In genomic region chr1:9428601-9429368, GRCh38 we compare ENCODE assay signal across 1 cellular context.
A peak's percentile ranks its signal among the peaks of the same experiment; 100 is the strongest.
TF ChIP-seq lines count a peak whose summit lies in the region.

No MANE protein-coding gene starts in this region.

TF ChIP-seq in HepG2, 621 proteins besides CTCF, POLR2A, EP300 and RAD21 (continued from another document and continues in another):
- TF ChIP-seq PRDM4 (CRISPR knock-in tag; IDR thresholded peaks at IDR 0.05; ENCODE audit: borderline replicate concordance): no peak
- no peak for TF ChIP-seq ZFP1 (CRISPR knock-in tag; IDR thresholded peaks at IDR 0.05)
- no peak for TF ChIP-seq SRSF4 (IDR thresholded peaks at IDR 0.05; ENCODE audit: low read depth, low read length, poor library complexity, severe bottlenecking)
- TF ChIP-seq ZNF101 (CRISPR knock-in tag; IDR thresholded peaks at IDR 0.05; ENCODE audit: borderline replicate concordance, low read depth): no peak
- no peak for TF ChIP-seq ZNF503 (CRISPR knock-in tag; IDR thresholded peaks at IDR 0.05)
- TF ChIP-seq GFI1 (CRISPR knock-in tag; IDR thresholded peaks at IDR 0.05; ENCODE audit: borderline replicate concordance): peak; percentile 48; the same call in 1 of the 2 replicates
- peak; percentile 91 for TF ChIP-seq IRF2 (CRISPR knock-in tag; IDR thresholded peaks at IDR 0.05)
- TF ChIP-seq PHF20 (CRISPR knock-in tag; IDR thresholded peaks at IDR 0.05): peak; percentile 97
- no peak for TF ChIP-seq ARNT (IDR thresholded peaks at IDR 0.05)
- peak; percentile 69; the same call in 1 of the 2 replicates for TF ChIP-seq MIER3 (CRISPR knock-in tag; IDR thresholded peaks at IDR 0.05; ENCODE audit: borderline replicate concordance)
- no peak for TF ChIP-seq ZFAT (CRISPR knock-in tag; conservative IDR thresholded peaks at IDR 0.05)
- no peak for TF ChIP-seq MAFK (conservative IDR thresholded peaks at IDR 0.05 in 1 of 2, IDR thresholded peaks at IDR 0.05 in 1 of 2; ENCODE audit: low read length in 2 of 2)
- TF ChIP-seq ZSCAN30 (CRISPR knock-in tag; IDR thresholded peaks at IDR 0.05): no peak
- TF ChIP-seq HOXA5 (CRISPR knock-in tag; IDR thresholded peaks at IDR 0.05): peak; percentile 79
- no peak for TF ChIP-seq ZNF251 (CRISPR knock-in tag; IDR thresholded peaks at IDR 0.05)
- TF ChIP-seq LRRFIP1 (CRISPR knock-in tag; conservative IDR thresholded peaks at IDR 0.05): no peak
- TF ChIP-seq HIC2 (CRISPR knock-in tag; IDR thresholded peaks at IDR 0.05; ENCODE audit: low read depth): no peak
- no peak; the same call in 1 of the 2 replicates for TF ChIP-seq ZNF616 (CRISPR knock-in tag; IDR thresholded peaks at IDR 0.05; ENCODE audit: low read depth)
- no peak for TF ChIP-seq ZNF296 (CRISPR knock-in tag; conservative IDR thresholded peaks at IDR 0.05)
- TF ChIP-seq SP5 (CRISPR knock-in tag; IDR thresholded peaks at IDR 0.05; ENCODE audit: borderline replicate concordance, low read depth): peak; percentile 80
- peak; percentile 85; the same call in 1 of the 2 replicates for TF ChIP-seq ZNF350 (CRISPR knock-in tag; IDR thresholded peaks at IDR 0.05; ENCODE audit: borderline replicate concordance, low read depth)
- peak; percentile 82 for TF ChIP-seq ZNF629 (CRISPR knock-in tag; conservative IDR thresholded peaks at IDR 0.05)
- TF ChIP-seq HMGA1 (CRISPR knock-in tag; conservative IDR thresholded peaks at IDR 0.05): no peak
- no peak for TF ChIP-seq ZNF678 (CRISPR knock-in tag; IDR thresholded peaks at IDR 0.05)
- no peak for TF ChIP-seq ETV5 (CRISPR knock-in tag; IDR thresholded peaks at IDR 0.05; ENCODE audit: borderline replicate concordance)
- peak; percentile 46; the same call in 1 of the 2 replicates for TF ChIP-seq TMF1 (CRISPR knock-in tag; IDR thresholded peaks at IDR 0.05; ENCODE audit: low read depth)
- TF ChIP-seq POGZ (CRISPR knock-in tag; IDR thresholded peaks at IDR 0.05): peak; percentile 98
- peak; percentile 91 for TF ChIP-seq ZNF501 (CRISPR knock-in tag; IDR thresholded peaks at IDR 0.05)
- peak; percentile 84 for TF ChIP-seq HCFC1 (IDR thresholded peaks at IDR 0.05; ENCODE audit: low read depth, low read length)
- peak; percentile 60 for TF ChIP-seq YY1 (IDR thresholded peaks at IDR 0.05; ENCODE audit: insufficient read depth, insufficient replicate concordance, low read depth, low read length)
- TF ChIP-seq LBX2 (CRISPR knock-in tag; IDR thresholded peaks at IDR 0.05; ENCODE audit: borderline replicate concordance): no peak
- no peak for TF ChIP-seq IKZF1 (IDR thresholded peaks at IDR 0.05)
- TF ChIP-seq ZFP62 (CRISPR knock-in tag; IDR thresholded peaks at IDR 0.05): no peak
- TF ChIP-seq GABPA (IDR thresholded peaks at IDR 0.05; ENCODE audit: low read depth, low read length): no peak
- TF ChIP-seq GABPA (CRISPR knock-in tag; IDR thresholded peaks at IDR 0.05; ENCODE audit: low read depth): peak; percentile 1; the same call in 1 of the 2 replicates
- TF ChIP-seq NR3C1 (CRISPR knock-in tag; IDR thresholded peaks at IDR 0.05): no peak
- TF ChIP-seq ZNF563 (CRISPR knock-in tag; IDR thresholded peaks at IDR 0.05): no peak
- peak; percentile 53; the same call in 1 of the 2 replicates for TF ChIP-seq YEATS4 (CRISPR knock-in tag; IDR thresholded peaks at IDR 0.05; ENCODE audit: borderline replicate concordance)
- TF ChIP-seq ZNF329 (CRISPR knock-in tag; IDR thresholded peaks at IDR 0.05; ENCODE audit: low read depth): no peak
- peak; percentile 63; the same call in 1 of the 2 replicates for TF ChIP-seq ZNF235 (CRISPR knock-in tag; IDR thresholded peaks at IDR 0.05; ENCODE audit: borderline replicate concordance)
- TF ChIP-seq NR2C2 (CRISPR knock-in tag; IDR thresholded peaks at IDR 0.05; ENCODE audit: borderline replicate concordance): peak; percentile 70; the same call in 1 of the 2 replicates
- TF ChIP-seq MLLT10 (CRISPR knock-in tag; IDR thresholded peaks at IDR 0.05): no peak
- TF ChIP-seq RORA (CRISPR knock-in tag; IDR thresholded peaks at IDR 0.05): no peak
- peak; percentile 84 for TF ChIP-seq TBL1XR1 (IDR thresholded peaks at IDR 0.05; ENCODE audit: borderline replicate concordance, low read length, partially characterized antibody)
- no peak for TF ChIP-seq ZNF562 (CRISPR knock-in tag; IDR thresholded peaks at IDR 0.05; ENCODE audit: borderline replicate concordance)
- TF ChIP-seq MBNL3 (CRISPR knock-in tag; conservative IDR thresholded peaks at IDR 0.05): no peak
- TF ChIP-seq SMYD3 (CRISPR knock-in tag; IDR thresholded peaks at IDR 0.05): peak; percentile 79; the same call in 1 of the 2 replicates
- no peak for TF ChIP-seq FIP1L1 (IDR thresholded peaks at IDR 0.05; ENCODE audit: borderline replicate concordance, insufficient read depth, low read depth, low read length)
- no peak for TF ChIP-seq DNMT3B (CRISPR knock-in tag; conservative IDR thresholded peaks at IDR 0.05)
- TF ChIP-seq HDAC1 (CRISPR knock-in tag; IDR thresholded peaks at IDR 0.05): peak; percentile 96
- peak; percentile 84 for TF ChIP-seq HNF1B (CRISPR knock-in tag; IDR thresholded peaks at IDR 0.05)
- no peak; the same call in 1 of the 2 replicates for TF ChIP-seq GZF1 (CRISPR knock-in tag; IDR thresholded peaks at IDR 0.05)
- TF ChIP-seq ZNF816 (CRISPR knock-in tag; IDR thresholded peaks at IDR 0.05; ENCODE audit: borderline replicate concordance): no peak; the same call in 1 of the 2 replicates
- no peak for TF ChIP-seq GTF2F1 (IDR thresholded peaks at IDR 0.05; ENCODE audit: low read length)
- no peak for TF ChIP-seq NR2F1 (CRISPR knock-in tag; IDR thresholded peaks at IDR 0.05)
